In the genomic region with DNA sequence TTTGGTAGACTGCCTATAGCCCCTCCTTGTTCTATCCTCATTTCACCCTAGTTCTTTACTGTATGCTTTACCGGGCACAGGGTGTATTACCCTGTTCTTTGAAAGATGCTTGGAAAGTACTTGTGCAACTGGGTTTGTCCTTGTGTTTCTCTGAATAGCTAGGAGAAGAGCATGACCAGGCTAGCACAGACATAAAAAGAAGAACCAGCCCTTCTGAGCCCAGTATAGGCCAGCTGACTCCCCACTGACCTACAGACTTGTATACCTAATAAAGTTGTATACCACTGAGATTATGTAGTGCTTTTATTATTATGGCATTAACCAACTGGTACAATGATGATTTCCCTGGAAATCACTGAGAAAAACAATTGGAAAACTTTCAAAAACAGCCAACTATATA, we compare ENCODE assay signal across 30 cellular contexts. TPM values are rescaled to one million over a fixed set of nuclear protein-coding genes. Genes with fewer than 3 reads are reported as not detected.
"Had no signal": no experiment of that assay in that cellular context is flagged by ENCODE, and none has a peak within 500 bp of the region (broad histone marks: within the 10 kb centered on the region; RNA-seq: fewer than 3 reads in every experiment).

No MANE protein-coding gene starts in this region.

- H3K27me3 ChIP-seq: colonic mucosa, esophagus squamous epithelium, gastrocnemius medialis, heart right ventricle, left lung had no signal

- H3K4me3 Mint-ChIP-seq: dendritic cell treated with granulocyte-macrophage colony-stimulating factor and Interleukin-4, amounts not matched to agents 40 ng/mL and 50 ng/mL, for 4 days; effector memory CD8-positive, alpha-beta T cell; endodermal cell; mesothelial cell of epicardium; naive B cell had no signal

- H3K27me3 Mint-ChIP-seq: dendritic cell treated with granulocyte-macrophage colony-stimulating factor and Interleukin-4, amounts not matched to agents 40 ng/mL and 50 ng/mL, for 4 days had no signal

- H3K36me3 ChIP-seq: colonic mucosa, esophagus squamous epithelium, gastrocnemius medialis, heart right ventricle, left lung, lower lobe of right lung had no signal

- H3K4me3 ChIP-seq: colonic mucosa, esophagus squamous epithelium, gastrocnemius medialis, heart right ventricle, left lung, lower lobe of right lung, mucosa of descending colon had no signal

- H3K9me3 Mint-ChIP-seq: dendritic cell treated with granulocyte-macrophage colony-stimulating factor and Interleukin-4, amounts not matched to agents 40 ng/mL and 50 ng/mL, for 4 days; endodermal cell had no signal

- H3K4me1 ChIP-seq: colonic mucosa, esophagus squamous epithelium, gastrocnemius medialis, heart right ventricle, left lung, lower lobe of right lung had no signal

- ATAC-seq: effector memory CD8-positive, alpha-beta T cell; esophagus mucosa; gastrocnemius medialis; heart right ventricle; left cardiac atrium; left lung; left ventricle myocardium superior; lower lobe of right lung; mucosa of descending colon had no signal

- H3K27ac Mint-ChIP-seq: dendritic cell treated with granulocyte-macrophage colony-stimulating factor and Interleukin-4, amounts not matched to agents 40 ng/mL and 50 ng/mL, for 4 days; effector memory CD8-positive, alpha-beta T cell; endodermal cell; mesothelial cell of epicardium; naive B cell had no signal

- H3K4me1 Mint-ChIP-seq: endodermal cell, mesothelial cell of epicardium had no signal

- DNase-seq: colonic mucosa; cortex of kidney; effector CD8-positive, alpha-beta T cell; effector memory CD8-positive, alpha-beta T cell; endodermal cell; erythroblast; esophagus squamous epithelium; foreskin fibroblast; foreskin melanocyte; gastrocnemius medialis; glutamatergic neuron; head of caudate nucleus; heart right ventricle; hippocampal formation; left cardiac atrium; left lung; left ventricle myocardium superior; lower lobe of right lung; mesenchymal stem cell; mucosa of descending colon; naive B cell had no signal

- H3K9me3 ChIP-seq: colonic mucosa, esophagus squamous epithelium, gastrocnemius medialis, lower lobe of right lung, mucosa of descending colon had no signal

- H3K27ac ChIP-seq: colonic mucosa, epithelial cell of prostate, esophagus squamous epithelium, gastrocnemius medialis, heart right ventricle, left lung, lower lobe of right lung had no signal

RNA-seq across cellular contexts. Expression of a gene that starts 15.0 kb away (rescaled TPM):
- total RNA-seq: endodermal cell had no signal
- polyA plus RNA-seq: keratinocyte had no signal

RNA-seq across cellular contexts. Expression of a gene that starts 40.9 kb away (rescaled TPM):
- total RNA-seq: dermis microvascular lymphatic vessel endothelial cell, gastrocnemius medialis, glomerular endothelial cell, heart right ventricle, kidney epithelial cell, left cardiac atrium, left ventricle myocardium superior, lower lobe of right lung, mesenteric fat pad, mucosa of descending colon had no signal
